Comparison of ENCODE assay signal across 8 cellular contexts in genomic region chr4:87985097-87985886, GRCh38. TPM values are rescaled to one million over a fixed set of nuclear protein-coding genes. Genes with fewer than 3 reads are reported as not detected.
DNase-seq lines count a peak whose midpoint lies in the region; ATAC-seq and TF ChIP-seq lines count a peak whose summit lies in the region.

No MANE protein-coding gene starts in this region.

- H3K27ac Mint-ChIP-seq in nephron, result peak overlapping the region in 2 of 3 experiments; percentile 8 to 18

- no peaks in the 10 kb centered on the region for H3K4me1 Mint-ChIP-seq in nephron

- H3K36me3 Mint-ChIP-seq in nephron (ENCODE audit: low read depth), result no peaks in the 10 kb centered on the region

- H3K9me3 Mint-ChIP-seq in nephron, result no peaks in the 10 kb centered on the region

- no peak overlapping the region for H3K4me3 Mint-ChIP-seq in nephron

- peak; percentile 86 for ATAC-seq in HG02759 (IDR thresholded peaks at IDR 0.05; ENCODE audit: unreplicated experiment)

- peak; percentile 71 for DNase-seq in A172 (ENCODE audit: low spot score)
- DNase-seq in GM10266 (ENCODE audit: extremely low spot score), result no peak
- peak; percentile 46 to 61 for DNase-seq in NCI-H2081 (lab: John Stamatoyannopoulos, UW)
- DNase-seq in activated CD4-positive, alpha-beta T cell treated with anti-CD3 and anti-CD28 coated beads, Interleukin-2, amount 50 U/mL, for 48 hours, result peak; percentile 29 to 50
- peak; percentile 39 for DNase-seq in fibroblast of peridontal ligament (ENCODE audit: extremely low read depth)
- DNase-seq in effector CD8-positive, alpha-beta T cell (lab: John Stamatoyannopoulos, UW), result no peak

- TF ChIP-seq CTCF in GM10266 (IDR thresholded peaks at IDR 0.05; ENCODE audit: control insufficient read depth, insufficient read depth, low read depth, missing control alignments), result peak; percentile 55
- TF ChIP-seq CTCF in nephron (IDR thresholded peaks at IDR 0.05; ENCODE audit: unreplicated experiment in 3 of 3), result peak; percentile 37 to 47 (median 46)

- no peaks in the 10 kb centered on the region for H3K27me3 Mint-ChIP-seq in nephron (ENCODE audit: low read depth)

RNA-seq across cellular contexts. Expression of gene SPP1, which starts 9.8 kb away (rescaled TPM):
- 75.5 and 130 TPM in 2 replicates for total RNA-seq in A172 (2014; rRNA removed; shearing (Covaris generic))

RNA-seq across cellular contexts. Expression of gene PKD2, which starts 22.1 kb away (rescaled TPM):
- total RNA-seq in A172 (2014; rRNA removed; shearing (Covaris generic)), result 28.3 and 42.4 TPM in 2 replicates

Comparison
In these comparisons a context has a peak if more than half of its experiments do, and no peak if none do; other contexts are left out.
1. DNase-seq: peak in A172 (single experiment), NCI-H2081 (2 of 2), activated CD4-positive, alpha-beta T cell treated with anti-CD3 and anti-CD28 coated beads, Interleukin-2, amount 50 U/mL, for 48 hours (2 of 2) and fibroblast of peridontal ligament (single experiment); none in GM10266 (single experiment) and effector CD8-positive, alpha-beta T cell (single experiment).